Comparison of ENCODE assay signal across 32 cellular contexts in genomic region chr6:62541502-62541901, GRCh38.
"Had no signal": no experiment of that assay in that cellular context is flagged by ENCODE, and none has a peak within 500 bp of the region (broad histone marks: within the 10 kb centered on the region; RNA-seq: fewer than 3 reads in every experiment).

No MANE protein-coding gene starts in this region.

- H3K4me1 ChIP-seq: parathyroid adenoma, psoas muscle, spleen, suprapubic skin, testis, tibial artery, transverse colon, upper lobe of right lung, uterus had no signal

- H3K9me3 ChIP-seq: ovary, psoas muscle, suprapubic skin, testis, tibial artery, transverse colon, upper lobe of right lung, uterus had no signal

- H3K9me3 Mint-ChIP-seq: nephron progenitor cell, neural crest cell, type B pancreatic cell had no signal

- H3K27ac Mint-ChIP-seq: natural killer cell treated with Interleukin-12 subunit alpha and Interleukin-12 subunit beta and Interleukin-15 and Interleukin-18, amount 100 ng/mL, for 72 hours; nephron progenitor cell; progenitor cell of endocrine pancreas; stimulated activated naive CD8-positive, alpha-beta T cell treated with anti-CD3 and anti-CD28 coated beads, Interleukin-15, amount 100 ng/mL, for 72 hours; type B pancreatic cell had no signal

- H3K4me3 Mint-ChIP-seq: naive thymus-derived CD8-positive, alpha-beta T cell; natural killer cell treated with Interleukin-12 subunit alpha and Interleukin-12 subunit beta and Interleukin-15 and Interleukin-18, amount 100 ng/mL, for 72 hours; nephron progenitor cell; neural crest cell; stimulated activated naive CD8-positive, alpha-beta T cell treated with anti-CD3 and anti-CD28 coated beads, Interleukin-15, amount 100 ng/mL, for 72 hours; type B pancreatic cell had no signal

- H3K4me1 Mint-ChIP-seq: naive B cell; naive thymus-derived CD8-positive, alpha-beta T cell; nephron progenitor cell; neural crest cell; stimulated activated naive CD8-positive, alpha-beta T cell treated with anti-CD3 and anti-CD28 coated beads, Interleukin-15, amount 100 ng/mL, for 72 hours had no signal

- H2AFZ ChIP-seq: parathyroid adenoma had no signal

- H3K36me3 ChIP-seq: ovary, spleen, suprapubic skin, tibial artery, transverse colon, upper lobe of right lung, uterus had no signal

- H3K27me3 Mint-ChIP-seq: naive B cell; naive thymus-derived CD8-positive, alpha-beta T cell; natural killer cell treated with Interleukin-12 subunit alpha and Interleukin-12 subunit beta and Interleukin-15 and Interleukin-18, amount 100 ng/mL, for 72 hours; progenitor cell of endocrine pancreas; stimulated activated naive CD8-positive, alpha-beta T cell treated with anti-CD3 and anti-CD28 coated beads, Interleukin-15, amount 100 ng/mL, for 72 hours; type B pancreatic cell had no signal

- H3K36me3 Mint-ChIP-seq: naive B cell; natural killer cell treated with Interleukin-12 subunit alpha and Interleukin-12 subunit beta and Interleukin-15 and Interleukin-18, amount 100 ng/mL, for 72 hours; type B pancreatic cell had no signal

- H3K4me3 ChIP-seq: ovary, psoas muscle, skin epidermis, smooth muscle cell, spleen, suprapubic skin, testis, tibial artery, transverse colon, upper lobe of right lung, uterus had no signal

- H3K27ac ChIP-seq: ovary, parathyroid adenoma, psoas muscle, skin epidermis, spleen, suprapubic skin, testis, tibial artery, transverse colon, upper lobe of right lung, uterus had no signal

- H3K4me2 ChIP-seq: smooth muscle cell had no signal

- H3K27me3 ChIP-seq: ovary, spleen, suprapubic skin, testis, tibial artery, transverse colon, upper lobe of right lung, uterus had no signal

- ATAC-seq: naive thymus-derived CD8-positive, alpha-beta T cell; natural killer cell treated with Interleukin-12 subunit alpha and Interleukin-12 subunit beta and Interleukin-15 and Interleukin-18, amount 100 ng/mL, for 72 hours; psoas muscle; right cardiac atrium; sciatic nerve; stimulated activated naive CD8-positive, alpha-beta T cell treated with anti-CD3 and anti-CD28 coated beads, Interleukin-15, amount 100 ng/mL, for 72 hours; stimulated activated naive CD8-positive, alpha-beta T cell treated with anti-CD3 and anti-CD28 coated beads, Interleukin-15, Interleukin-2, amounts not matched to agents 100 U/mL and 50 U/mL, for 24 hours had no signal

- H3K79me2 ChIP-seq: parathyroid adenoma had no signal

- H3K9ac ChIP-seq: parathyroid adenoma had no signal

- DNase-seq: naive B cell; naive thymus-derived CD8-positive, alpha-beta T cell; nephron progenitor cell; occipital lobe; ovary; posterior cingulate gyrus; psoas muscle; spleen; stimulated activated CD4-positive, alpha-beta T cell treated with anti-CD3 and anti-CD28 coated beads, Interleukin-12 subunit alpha, Interleukin-12 subunit beta, amount 100 ng/mL, for 4 hours; stimulated activated CD4-positive, alpha-beta T cell treated with anti-CD3 and anti-CD28 coated beads, Interleukin-1b, Interleukin-23, amount 100 ng/mL, for 48 hours; stimulated activated CD4-positive, alpha-beta T cell treated with anti-CD3 and anti-CD28 coated beads, Interleukin-4, amount 100 ng/mL, for 1 hour; stimulated activated CD4-positive, alpha-beta T cell treated with anti-CD3 and anti-CD28 coated beads, Interleukin-4, amount 100 ng/mL, for 4 hours; stimulated activated CD8-positive, alpha-beta memory T cell treated with anti-CD3 and anti-CD28 coated beads, Interleukin-4, amount 100 ng/mL, for 48 hours; stimulated activated naive CD4-positive, alpha-beta T cell; stimulated activated naive CD8-positive, alpha-beta T cell treated with anti-CD3 and anti-CD28 coated beads, Interleukin-15, amount 100 ng/mL, for 72 hours; stimulated activated naive CD8-positive, alpha-beta T cell treated with anti-CD3 and anti-CD28 coated beads, Interleukin-15, Interleukin-2, amounts not matched to agents 100 U/mL and 50 U/mL, for 24 hours; substantia nigra; testis; tibial artery; transverse colon; upper lobe of right lung; uterus had no signal
